Comparison of ENCODE assay signal across 8 cellular contexts in the genomic region with DNA sequence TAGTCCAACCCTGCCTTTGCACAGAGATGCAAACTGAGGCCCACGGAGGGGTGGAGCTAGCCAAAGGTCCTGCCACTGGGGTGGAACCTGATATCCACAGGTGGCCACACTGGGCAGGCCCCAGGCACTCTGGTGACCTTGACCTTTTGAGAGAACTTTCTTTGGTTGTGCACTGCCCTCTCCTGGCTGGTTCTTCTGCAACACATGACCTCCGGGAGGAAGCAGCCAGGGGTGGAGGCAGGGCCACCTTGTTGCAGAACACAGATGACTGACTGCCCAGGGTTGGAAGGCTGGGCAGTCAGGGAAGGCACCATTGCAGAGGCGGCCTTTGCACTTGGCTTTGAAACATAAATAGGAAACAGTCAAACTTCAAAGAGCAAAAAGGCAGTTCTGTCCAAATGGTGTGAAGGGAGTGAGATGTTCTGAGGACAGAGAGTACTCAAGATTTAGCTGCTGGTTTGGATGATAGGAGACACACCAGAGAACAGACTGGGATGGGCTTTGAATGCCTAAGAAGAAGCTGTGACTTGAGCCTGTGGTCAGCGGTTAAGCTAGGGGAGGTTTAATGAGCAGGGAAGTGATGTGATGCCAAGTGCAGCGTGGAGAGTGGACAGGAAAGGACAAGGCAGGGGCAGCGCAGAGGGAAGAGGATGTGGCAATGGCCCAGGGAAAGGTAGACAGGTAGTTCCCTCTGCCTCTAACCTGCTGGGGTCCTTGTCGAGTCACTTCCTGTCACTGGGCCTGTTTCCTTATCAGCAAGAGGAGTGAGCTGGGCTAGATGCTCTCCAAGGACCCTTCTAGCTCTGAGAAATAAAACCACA. TPM values are rescaled to one million over a fixed set of nuclear protein-coding genes. Genes with fewer than 3 reads are reported as not detected.
DNase-seq lines count a peak whose midpoint lies in the region; ATAC-seq and TF ChIP-seq lines count a peak whose summit lies in the region.

No MANE protein-coding gene starts in this region.

- H3K9ac ChIP-seq in mucosa of rectum (ENCODE audit: low read depth in 1 of 2, low read length in 2 of 2), result peak overlapping the region in 1 of 2 donors; percentile 34

- peak; percentile 89 for DNase-seq in AG20443 (ENCODE audit: low spot score)
- peak; percentile 21 for DNase-seq in NCI-H510A treated with DMSO at 0.1 percent for 48 hours (lab: John Stamatoyannopoulos, UW)
- peak; percentile 77 for DNase-seq in activated CD8-positive, alpha-beta T cell treated with anti-CD3 and anti-CD28 coated beads, Interleukin-2, amount 10 ng/mL, durations not matched to agents 7 days and 5 days
- peak; percentile 56 to 58 for DNase-seq in erythroblast (lab: John Stamatoyannopoulos, UW)
- peak; percentile 50 to 59 for DNase-seq in stimulated activated naive CD8-positive, alpha-beta T cell treated with anti-CD3 and anti-CD28 coated beads, Interleukin-15, amount 100 ng/mL, for 72 hours

- H3K4me3 ChIP-seq in mucosa of rectum (ENCODE audit: low read length in 2 of 2), result no peak overlapping the region

- POLR2A ChIA-PET in activated CD8-positive, alpha-beta T cell treated with anti-CD3 and anti-CD28 coated beads, Interleukin-2, amount 10 ng/mL, durations not matched to agents 7 days and 5 days (lab: Charles Lee), result interaction anchor here (0.5 to 1.9 kb wide), 6 partner anchors 12 to 223 kb away, joined by 3 to 6 read pairs (median 4); a partner anchor contains a TSS

- H3K27me3 ChIP-seq in mucosa of rectum (ENCODE audit: control insufficient read depth in 2 of 2, insufficient read depth in 2 of 2, low read length in 2 of 2), result no peaks in the 10 kb centered on the region

- peak overlapping the region; percentile 89 for H3K27ac Mint-ChIP-seq in activated CD8-positive, alpha-beta T cell treated with anti-CD3 and anti-CD28 coated beads, Interleukin-2, amount 10 ng/mL, durations not matched to agents 7 days and 5 days
- H3K27ac Mint-ChIP-seq in stimulated activated naive CD8-positive, alpha-beta T cell treated with anti-CD3 and anti-CD28 coated beads, Interleukin-15, amount 100 ng/mL, for 72 hours, result peak overlapping the region; percentile 55 to 77

- H3K27ac ChIP-seq in mucosa of rectum (ENCODE audit: low read depth in 2 of 2, low read length in 2 of 2), result peak overlapping the region; percentile 0 to 51

- peaks cover 13 to 40% of the 10 kb centered on the region in 2 donors for H3K4me1 ChIP-seq in mucosa of rectum (ENCODE audit: control insufficient read depth in 2 of 2, insufficient read depth in 2 of 2, low read length in 2 of 2)

- H3K4me3 Mint-ChIP-seq in activated CD8-positive, alpha-beta T cell treated with anti-CD3 and anti-CD28 coated beads, Interleukin-2, amount 10 ng/mL, durations not matched to agents 7 days and 5 days, result peak overlapping the region; percentile 22
- H3K4me3 Mint-ChIP-seq in stimulated activated naive CD8-positive, alpha-beta T cell treated with anti-CD3 and anti-CD28 coated beads, Interleukin-15, amount 100 ng/mL, for 72 hours, result peak overlapping the region in 1 of 2 donors; percentile 52

- peaks cover 30% of the 10 kb centered on the region for H3K4me1 Mint-ChIP-seq in activated CD8-positive, alpha-beta T cell treated with anti-CD3 and anti-CD28 coated beads, Interleukin-2, amount 10 ng/mL, durations not matched to agents 7 days and 5 days (ENCODE audit: low read depth)
- H3K4me1 Mint-ChIP-seq in stimulated activated naive CD8-positive, alpha-beta T cell treated with anti-CD3 and anti-CD28 coated beads, Interleukin-15, amount 100 ng/mL, for 72 hours, result peaks cover 11% of the 10 kb centered on the region

- CTCF ChIA-PET in activated CD8-positive, alpha-beta T cell treated with anti-CD3 and anti-CD28 coated beads, Interleukin-2, amount 10 ng/mL, durations not matched to agents 7 days and 5 days (lab: Charles Lee), result interaction anchor here (0.6 to 2.7 kb wide), 35 partner anchors 8 to 517 kb away, joined by 3 to 14 read pairs (median 4); a partner anchor contains a TSS

- no peaks in the 10 kb centered on the region for H3K9me3 ChIP-seq in mucosa of rectum (ENCODE audit: control insufficient read depth in 2 of 2, low read length in 2 of 2)

- ATAC-seq in GM18508 (IDR thresholded peaks at IDR 0.05; ENCODE audit: insufficient read depth, unreplicated experiment) (peak; percentile 73), HG02938 (IDR thresholded peaks at IDR 0.05; ENCODE audit: unreplicated experiment) (peak; percentile 92)
- ATAC-seq in activated CD8-positive, alpha-beta T cell treated with anti-CD3 and anti-CD28 coated beads, Interleukin-2, amount 10 ng/mL, durations not matched to agents 7 days and 5 days, result peak; percentile 90
- ATAC-seq in stimulated activated naive CD8-positive, alpha-beta T cell treated with anti-CD3 and anti-CD28 coated beads, Interleukin-15, amount 100 ng/mL, for 72 hours, result peak; percentile 88

- no peak for TF ChIP-seq POLR2A in erythroblast (IDR thresholded peaks at IDR 0.05; ENCODE audit: low read length)

- no peaks in the 10 kb centered on the region for H3K27me3 Mint-ChIP-seq in activated CD8-positive, alpha-beta T cell treated with anti-CD3 and anti-CD28 coated beads, Interleukin-2, amount 10 ng/mL, durations not matched to agents 7 days and 5 days (ENCODE audit: low read depth)
- no peaks in the 10 kb centered on the region for H3K27me3 Mint-ChIP-seq in stimulated activated naive CD8-positive, alpha-beta T cell treated with anti-CD3 and anti-CD28 coated beads, Interleukin-15, amount 100 ng/mL, for 72 hours

- no peaks in the 10 kb centered on the region for H3K36me3 ChIP-seq in mucosa of rectum (ENCODE audit: control insufficient read depth in 2 of 2, insufficient read depth in 2 of 2, low read length in 2 of 2)

- H3K9me3 Mint-ChIP-seq in activated CD8-positive, alpha-beta T cell treated with anti-CD3 and anti-CD28 coated beads, Interleukin-2, amount 10 ng/mL, durations not matched to agents 7 days and 5 days (ENCODE audit: insufficient read depth), result no peaks in the 10 kb centered on the region
- no peaks in the 10 kb centered on the region for H3K9me3 Mint-ChIP-seq in stimulated activated naive CD8-positive, alpha-beta T cell treated with anti-CD3 and anti-CD28 coated beads, Interleukin-15, amount 100 ng/mL, for 72 hours

- H3K36me3 Mint-ChIP-seq in activated CD8-positive, alpha-beta T cell treated with anti-CD3 and anti-CD28 coated beads, Interleukin-2, amount 10 ng/mL, durations not matched to agents 7 days and 5 days (ENCODE audit: low read depth), result no peaks in the 10 kb centered on the region

RNA-seq across cellular contexts. Expression of a gene that starts 6.8 kb away (rescaled TPM):
- total RNA-seq in activated CD8-positive, alpha-beta T cell treated with anti-CD3 and anti-CD28 coated beads, Interleukin-2, amount 10 ng/mL, durations not matched to agents 7 days and 5 days, result 10 to 100 TPM; 79.0 to 81.3 TPM

RNA-seq across cellular contexts. Expression of a gene that starts 48.0 kb away (rescaled TPM):
- not detected for total RNA-seq in activated CD8-positive, alpha-beta T cell treated with anti-CD3 and anti-CD28 coated beads, Interleukin-2, amount 10 ng/mL, durations not matched to agents 7 days and 5 days

Comparison
In these comparisons a context has a peak if more than half of its experiments do, and no peak if none do; other contexts are left out.
1. DNase-seq: peak in every context shown above with its lines; median percentile 89 in AG20443; 77 in activated CD8-positive, alpha-beta T cell treated with anti-CD3 and anti-CD28 coated beads, Interleukin-2, amount 10 ng/mL, durations not matched to agents 7 days and 5 days; 57 in erythroblast; 54 in stimulated activated naive CD8-positive, alpha-beta T cell treated with anti-CD3 and anti-CD28 coated beads, Interleukin-15, amount 100 ng/mL, for 72 hours; 21 in NCI-H510A treated with DMSO at 0.1 percent for 48 hours.